Comparison of ENCODE assay signal across 8 cellular contexts in genomic region chr20:35772563-35773058, GRCh38. TPM values are rescaled to one million over a fixed set of nuclear protein-coding genes. Genes with fewer than 3 reads are reported as not detected.
A peak's percentile ranks its signal among the peaks of the same experiment; 100 is the strongest.
DNase-seq lines count a peak whose midpoint lies in the region; ATAC-seq and TF ChIP-seq lines count a peak whose summit lies in the region.

No MANE protein-coding gene starts in this region.

- H3K4me1 Mint-ChIP-seq in GM23338: peaks cover 38% of the 10 kb centered on the region

- H3K9me3 Mint-ChIP-seq in GM23338: peaks cover 12% of the 10 kb centered on the region; the same call in 2 of the 3 replicates

- peak overlapping the region; percentile 94 for H3K4me2 ChIP-seq in GM23338
- peak overlapping the region; percentile 96 for H3K4me2 ChIP-seq in skeletal muscle satellite cell (ENCODE audit: low read length)

- peaks cover 28% of the 10 kb centered on the region for H4K20me1 ChIP-seq in GM23338 (replicated peaks; ENCODE audit: insufficient read depth)

- peaks cover 32% of the 10 kb centered on the region for H3K4me1 ChIP-seq in GM23338 (ENCODE audit: insufficient read depth)
- peaks cover 9% of the 10 kb centered on the region for H3K4me1 ChIP-seq in foreskin keratinocyte
- peaks cover 38% of the 10 kb centered on the region for H3K4me1 ChIP-seq in skeletal muscle satellite cell (ENCODE audit: control insufficient read depth, insufficient read depth, low read length)

- H3K27ac Mint-ChIP-seq in GM23338: peak overlapping the region; percentile 94

- peaks cover 12% of the 10 kb centered on the region for H3F3A ChIP-seq in GM23338 (replicated peaks; ENCODE audit: low read depth)

- H3K79me2 ChIP-seq in GM23338 (replicated peaks; ENCODE audit: insufficient read depth): peaks cover 54% of the 10 kb centered on the region

- peaks cover 25% of the 10 kb centered on the region for H3K27me3 Mint-ChIP-seq in GM23338 (ENCODE audit: insufficient read depth, low read depth, poor library complexity)

- peak overlapping the region; percentile 93 for H3K4me3 Mint-ChIP-seq in GM23338

- peak overlapping the region; percentile 89 for H3K4me3 ChIP-seq in GM23338
- peak overlapping the region; percentile 82 for H3K4me3 ChIP-seq in WI38 (ENCODE audit: low read depth, low read length)
- H3K4me3 ChIP-seq in skeletal muscle satellite cell (ENCODE audit: low read length): peak overlapping the region; percentile 82

- no peaks in the 10 kb centered on the region for H3K9me3 ChIP-seq in skeletal muscle satellite cell (replicated peaks; ENCODE audit: low read length)

- peaks cover 11% of the 10 kb centered on the region; the same call in 1 of the 2 replicates for H3K36me3 ChIP-seq in GM23338 (ENCODE audit: insufficient read depth)
- peaks cover 6% of the 10 kb centered on the region for H3K36me3 ChIP-seq in skeletal muscle satellite cell (ENCODE audit: insufficient read depth, low read length)

- TF ChIP-seq CTCF in GM23338 (conservative IDR thresholded peaks at IDR 0.05; ENCODE audit: low read depth in 2 of 2) (no peak), WI38 (IDR thresholded peaks at IDR 0.05; ENCODE audit: low read depth, low read length) (no peak), foreskin keratinocyte (conservative IDR thresholded peaks at IDR 0.05) (no peak)

- DNase-seq in GM23338 (ENCODE audit: low spot score): peak; percentile 16
- no peak for DNase-seq in foreskin keratinocyte
- no peak for DNase-seq in activated CD4-positive, CD25-positive, alpha-beta regulatory T cell treated with anti-CD3 and anti-CD28 coated beads, Interleukin-2, amount 50 U/mL, for 72 hours
- DNase-seq in SKM-1 (lab: John Stamatoyannopoulos, UW; ENCODE audit: unreplicated experiment): no peak
- DNase-seq in activated CD4-positive, alpha-beta T cell treated with anti-CD3 and anti-CD28 coated beads for 4 hours: no peak

- ATAC-seq in GM23338: no peak
- no peak for ATAC-seq in foreskin keratinocyte
- ATAC-seq in GM19397 (IDR thresholded peaks at IDR 0.05; ENCODE audit: unreplicated experiment): no peak

- H3K27ac ChIP-seq in GM23338 (ENCODE audit: low read depth) (peak overlapping the region; percentile 57; the same call in 1 of the 2 replicates), foreskin keratinocyte (peak overlapping the region; percentile 69)

- H3K9ac ChIP-seq in skeletal muscle satellite cell (ENCODE audit: low read depth, low read length): peak overlapping the region; percentile 98

- peaks cover 5% of the 10 kb centered on the region; the same call in 1 of the 2 replicates for H3K9me2 ChIP-seq in GM23338 (ENCODE audit: insufficient read depth)

- peaks cover 22% of the 10 kb centered on the region for H3K36me3 Mint-ChIP-seq in GM23338 (ENCODE audit: low read depth)

- peaks cover 10% of the 10 kb centered on the region for H3K27me3 ChIP-seq in GM23338 (ENCODE audit: insufficient read depth)
- no peaks in the 10 kb centered on the region for H3K27me3 ChIP-seq in foreskin keratinocyte
- no peaks in the 10 kb centered on the region for H3K27me3 ChIP-seq in skeletal muscle satellite cell (ENCODE audit: control insufficient read depth, insufficient read depth, low read length)

- no peak overlapping the region for H2AFZ ChIP-seq in GM23338

TF ChIP-seq in GM23338, 12 proteins besides CTCF, POLR2A, EP300 and RAD21:
- TF ChIP-seq ETS1 (IDR thresholded peaks at IDR 0.05): no peak
- no peak for TF ChIP-seq REST (IDR thresholded peaks at IDR 0.05; ENCODE audit: unreplicated experiment)
- TF ChIP-seq STAT1 (IDR thresholded peaks at IDR 0.05; ENCODE audit: unreplicated experiment): no peak
- TF ChIP-seq EZH2 (IDR thresholded peaks at IDR 0.05; ENCODE audit: low read depth, unreplicated experiment): no peak
- TF ChIP-seq CREB1 (CRISPR knock-in tag; IDR thresholded peaks at IDR 0.05; ENCODE audit: low read depth): no peak

RNA-seq across cellular contexts. Expression of gene PHF20, which starts 0.8 kb away (rescaled TPM):
- total RNA-seq in GM23338 (2014; rRNA removed; shearing (Covaris generic)): 56.6 and 71.8 TPM in 2 replicates
- 103 TPM in 2 replicates for polyA plus RNA-seq in GM23338 (2016; fragmentation: Nextera tagmentation; extraction: Ambion mirVana)
- total RNA-seq in foreskin keratinocyte: 27.9 and 28.1 TPM in 2 replicates
- 17.7 and 18.5 TPM in 2 replicates for polyA plus RNA-seq in foreskin keratinocyte
- total RNA-seq in skeletal muscle satellite cell (2012; rRNA removed): 22.3 and 28.9 TPM in 2 replicates

RNA-seq across cellular contexts. Expression of gene RBM39, which starts 30.6 kb away (rescaled TPM):
- 248 and 259 TPM in 2 replicates for total RNA-seq in GM23338 (2014; rRNA removed; shearing (Covaris generic))
- 413 and 420 TPM in 2 replicates for polyA plus RNA-seq in GM23338 (2016; fragmentation: Nextera tagmentation; extraction: Ambion mirVana)
- 156 and 159 TPM in 2 replicates for total RNA-seq in foreskin keratinocyte
- polyA plus RNA-seq in foreskin keratinocyte: 95.2 and 109 TPM in 2 replicates
- 181 and 214 TPM in 2 replicates for total RNA-seq in skeletal muscle satellite cell (2012; rRNA removed)
